Comparison of ENCODE assay signal across 20 cellular contexts in the genomic region with DNA sequence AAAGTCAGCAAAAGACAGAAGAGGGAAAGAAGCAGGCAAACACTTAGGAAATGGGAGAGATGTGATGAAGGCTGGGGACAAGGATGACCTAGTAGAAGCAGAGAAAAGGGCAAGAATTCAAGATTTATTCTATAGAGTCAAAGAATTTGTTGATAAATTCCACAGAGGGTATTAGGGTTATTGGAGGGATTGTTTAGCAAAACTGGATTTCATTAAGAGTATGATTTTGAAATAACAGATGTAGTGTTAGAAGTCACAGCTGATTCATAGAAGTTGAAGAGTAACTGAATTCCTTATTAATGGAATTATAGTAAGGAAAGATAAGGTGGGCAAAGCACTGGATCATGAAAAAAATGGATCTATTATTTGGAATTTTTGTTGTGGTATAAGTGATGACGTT. TPM values are rescaled to one million over a fixed set of nuclear protein-coding genes. Genes with fewer than 3 reads are reported as not detected.
A peak's percentile ranks its signal among the peaks of the same experiment; 100 is the strongest.
DNase-seq lines count a peak whose midpoint lies in the region; ATAC-seq and TF ChIP-seq lines count a peak whose summit lies in the region.
"Had no signal": no experiment of that assay in that cellular context is flagged by ENCODE, and none has a peak within 500 bp of the region (broad histone marks: within the 10 kb centered on the region; RNA-seq: fewer than 3 reads in every experiment).

No MANE protein-coding gene starts in this region.

- 91% methylated on average over 1 of the region's 1 CpG for WGBS in mammary epithelial cell (ENCODE audit: low coverage, missing lambda C conversion rate)

- no peak overlapping the region for H3K9ac ChIP-seq in mammary epithelial cell (ENCODE audit: insufficient read depth, low read length)
- H3K9ac ChIP-seq: BLaER1 had no signal

- H3K4me3 Mint-ChIP-seq in MCF 10A (ENCODE audit: unreplicated experiment), result no peak overlapping the region
- H3K4me3 Mint-ChIP-seq in WTC11, result no peak overlapping the region
- no peak overlapping the region for H3K4me3 Mint-ChIP-seq in memory B cell
- H3K4me3 Mint-ChIP-seq: CD4-positive, CD25-positive, alpha-beta regulatory T cell had no signal

- peaks cover 35% of the 10 kb centered on the region for H3K36me3 Mint-ChIP-seq in MCF 10A (ENCODE audit: insufficient read depth, unreplicated experiment)
- peaks cover 26% of the 10 kb centered on the region for H3K36me3 Mint-ChIP-seq in WTC11
- peaks cover 39% of the 10 kb centered on the region for H3K36me3 Mint-ChIP-seq in memory B cell

- CTCF ChIA-PET in MCF 10A (lab: Yijun Ruan, JAX), result no interaction called here
- CTCF ChIA-PET in mammary epithelial cell (lab: Charles Lee; ENCODE audit: low non-redundant PET), result no interaction called here
- CTCF ChIA-PET in WTC11 (lab: Charles Lee), result no interaction called here

- no peaks in the 10 kb centered on the region for H3K4me1 ChIP-seq in mammary epithelial cell (ENCODE audit: insufficient read depth, low read length)

- dilution Hi-C loops in mammary epithelial cell (cut with HindIII; ENCODE audit: low sequenced_read_pairs), result no loop called here

- H3K36me3 ChIP-seq in mammary epithelial cell (ENCODE audit: insufficient read depth, low read length), result peaks cover 14% of the 10 kb centered on the region

- H3K27ac Mint-ChIP-seq in MCF 10A (ENCODE audit: low read depth, unreplicated experiment) (peak overlapping the region; percentile 40), WTC11 (0 out of 2 replicates have a peak overlapping the region, but pooled peaks have one; percentile 31), memory B cell (peak overlapping the region; percentile 30)

- H4K20me1 ChIP-seq in mammary epithelial cell (ENCODE audit: insufficient read depth, low read length), result no peaks in the 10 kb centered on the region
- H4K20me1 ChIP-seq: BLaER1 had no signal

- POLR2A ChIA-PET in MCF 10A (lab: Yijun Ruan, JAX) (interaction anchor here (0.6 kb wide), 1 partner anchor 22 kb away, joined by 3 read pairs; no protein-coding TSS in a partner anchor), WTC11 (lab: Charles Lee) (no interaction called here)

- intact Hi-C loops in MCF 10A (cut with micrococcal nuclease) (no loop called here), mammary epithelial cell (cut with micrococcal nuclease) (no loop called here)

- H3K79me2 ChIP-seq in mammary epithelial cell (ENCODE audit: insufficient read depth, low read length), result peaks cover 8% of the 10 kb centered on the region

- no TSS peak for BruUV-seq in MCF 10A (replicated peaks; lab: Mats Ljungman, UMichigan)
- BruUV-seq in mammary epithelial cell (replicated peaks; lab: Mats Ljungman, UMichigan), result no TSS peak

- H3K4me1 Mint-ChIP-seq in MCF 10A (ENCODE audit: insufficient read depth, unreplicated experiment) (peaks cover 4% of the 10 kb centered on the region), WTC11 (no peaks in the 10 kb centered on the region), memory B cell (peaks cover 3% of the 10 kb centered on the region)

- H3K9me3 ChIP-seq in mammary epithelial cell (replicated peaks; ENCODE audit: insufficient read depth, low read length), result no peaks in the 10 kb centered on the region
- H3K9me3 ChIP-seq: MG63, SJSA1 had no signal

- in situ Hi-C loops in mammary epithelial cell (cut with MboI; ENCODE audit: low sequenced_read_pairs in 2 of 2), result no loop called here

- H3K27me3 ChIP-seq in mammary epithelial cell (ENCODE audit: insufficient read depth, low read length), result no peaks in the 10 kb centered on the region
- H3K27me3 ChIP-seq: BLaER1, MG63, SJSA1 had no signal

- H3K27me3 Mint-ChIP-seq in MCF 10A (ENCODE audit: insufficient read depth, unreplicated experiment) (no peaks in the 10 kb centered on the region), WTC11 (ENCODE audit: low read depth) (no peaks in the 10 kb centered on the region), memory B cell (no peaks in the 10 kb centered on the region)
- H3K27me3 Mint-ChIP-seq: CD4-positive, CD25-positive, alpha-beta regulatory T cell had no signal

- no peak overlapping the region for H2AFZ ChIP-seq in mammary epithelial cell (ENCODE audit: low read depth, low read length)

- H3K4me3 ChIP-seq in mammary epithelial cell (replicated peaks in 1 of 3; ENCODE audit: insufficient read depth in 1 of 3, low read depth in 2 of 3, low read length in 3 of 3), result no peak overlapping the region
- H3K4me3 ChIP-seq: BLaER1, GM12878, K562, MG63, SJSA1 had no signal

- DNase-seq in MCF 10A (ENCODE audit: unreplicated experiment) (no peak), mammary epithelial cell (no peak), WTC11 (ENCODE audit: low spot score) (no peak), memory B cell (ENCODE audit: low spot score in 2 of 2) (no peak)
- DNase-seq: CD4-positive, CD25-positive, alpha-beta regulatory T cell; COR-L47; DMS53; MG63; NCI-H2029; NCI-H446 treated with DMSO at 0.1 percent for 48 hours; NCI-H526 treated with DMSO at 0.1 percent for 48 hours; Right ventricle myocardium superior; RPMI8226 had no signal

- H3K9me3 Mint-ChIP-seq in MCF 10A (ENCODE audit: unreplicated experiment) (no peaks in the 10 kb centered on the region), WTC11 (no peaks in the 10 kb centered on the region), memory B cell (peaks cover 4% of the 10 kb centered on the region)
- H3K9me3 Mint-ChIP-seq: CD4-positive, CD25-positive, alpha-beta regulatory T cell had no signal

- H3K27ac ChIP-seq in mammary epithelial cell (ENCODE audit: insufficient read depth, low read depth, low read length), result no peak overlapping the region
- H3K27ac ChIP-seq: BLaER1, SJSA1 had no signal

- ATAC-seq in WTC11 (no peak), memory B cell (ENCODE audit: low read depth) (no peak), GM18498 (IDR thresholded peaks at IDR 0.05; ENCODE audit: unreplicated experiment) (no peak), HG03139 (IDR thresholded peaks at IDR 0.05; ENCODE audit: unreplicated experiment) (no peak), GM18519 (IDR thresholded peaks at IDR 0.05; ENCODE audit: low FRiP score, unreplicated experiment) (no peak)
- ATAC-seq: GM12878, K562 had no signal

- TF ChIP-seq CTCF in MCF 10A (IDR thresholded peaks at IDR 0.05; ENCODE audit: unreplicated experiment) (no peak), mammary epithelial cell (conservative IDR thresholded peaks at IDR 0.05 in 1 of 2, IDR thresholded peaks at IDR 0.05 in 1 of 2; ENCODE audit: extremely low read depth in 1 of 2, insufficient read depth in 1 of 2, low read depth in 1 of 2, low read length in 2 of 2) (no peak), WTC11 (IDR thresholded peaks at IDR 0.05) (no peak)

- H3K4me2 ChIP-seq in mammary epithelial cell (ENCODE audit: insufficient read depth, low read depth, low read length), result no peak overlapping the region
- H3K4me2 ChIP-seq: BLaER1 had no signal

TF ChIP-seq in WTC11, 78 proteins besides CTCF, POLR2A, EP300 and RAD21 (continues in another document):
- TF ChIP-seq SOX15 (CRISPR knock-in tag; IDR thresholded peaks at IDR 0.05) (no peak), ZNF263 (CRISPR knock-in tag; IDR thresholded peaks at IDR 0.05; ENCODE audit: low read depth) (no peak), ZNF232 (CRISPR knock-in tag; IDR thresholded peaks at IDR 0.05) (no peak), RELA (CRISPR knock-in tag; IDR thresholded peaks at IDR 0.05; ENCODE audit: borderline replicate concordance) (no peak), ZNF416 (CRISPR knock-in tag; IDR thresholded peaks at IDR 0.05) (no peak), ZNF138 (CRISPR knock-in tag; conservative IDR thresholded peaks at IDR 0.05) (no peak), TEAD4 (CRISPR knock-in tag; IDR thresholded peaks at IDR 0.05) (no peak)
- TF ChIP-seq, protein P1, sequence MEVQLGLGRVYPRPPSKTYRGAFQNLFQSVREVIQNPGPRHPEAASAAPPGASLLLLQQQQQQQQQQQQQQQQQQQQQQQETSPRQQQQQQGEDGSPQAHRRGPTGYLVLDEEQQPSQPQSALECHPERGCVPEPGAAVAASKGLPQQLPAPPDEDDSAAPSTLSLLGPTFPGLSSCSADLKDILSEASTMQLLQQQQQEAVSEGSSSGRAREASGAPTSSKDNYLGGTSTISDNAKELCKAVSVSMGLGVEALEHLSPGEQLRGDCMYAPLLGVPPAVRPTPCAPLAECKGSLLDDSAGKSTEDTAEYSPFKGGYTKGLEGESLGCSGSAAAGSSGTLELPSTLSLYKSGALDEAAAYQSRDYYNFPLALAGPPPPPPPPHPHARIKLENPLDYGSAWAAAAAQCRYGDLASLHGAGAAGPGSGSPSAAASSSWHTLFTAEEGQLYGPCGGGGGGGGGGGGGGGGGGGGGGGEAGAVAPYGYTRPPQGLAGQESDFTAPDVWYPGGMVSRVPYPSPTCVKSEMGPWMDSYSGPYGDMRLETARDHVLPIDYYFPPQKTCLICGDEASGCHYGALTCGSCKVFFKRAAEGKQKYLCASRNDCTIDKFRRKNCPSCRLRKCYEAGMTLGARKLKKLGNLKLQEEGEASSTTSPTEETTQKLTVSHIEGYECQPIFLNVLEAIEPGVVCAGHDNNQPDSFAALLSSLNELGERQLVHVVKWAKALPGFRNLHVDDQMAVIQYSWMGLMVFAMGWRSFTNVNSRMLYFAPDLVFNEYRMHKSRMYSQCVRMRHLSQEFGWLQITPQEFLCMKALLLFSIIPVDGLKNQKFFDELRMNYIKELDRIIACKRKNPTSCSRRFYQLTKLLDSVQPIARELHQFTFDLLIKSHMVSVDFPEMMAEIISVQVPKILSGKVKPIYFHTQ (CRISPR knock-in tag; IDR thresholded peaks at IDR 0.05), result no peak
- TF ChIP-seq, protein P2, sequence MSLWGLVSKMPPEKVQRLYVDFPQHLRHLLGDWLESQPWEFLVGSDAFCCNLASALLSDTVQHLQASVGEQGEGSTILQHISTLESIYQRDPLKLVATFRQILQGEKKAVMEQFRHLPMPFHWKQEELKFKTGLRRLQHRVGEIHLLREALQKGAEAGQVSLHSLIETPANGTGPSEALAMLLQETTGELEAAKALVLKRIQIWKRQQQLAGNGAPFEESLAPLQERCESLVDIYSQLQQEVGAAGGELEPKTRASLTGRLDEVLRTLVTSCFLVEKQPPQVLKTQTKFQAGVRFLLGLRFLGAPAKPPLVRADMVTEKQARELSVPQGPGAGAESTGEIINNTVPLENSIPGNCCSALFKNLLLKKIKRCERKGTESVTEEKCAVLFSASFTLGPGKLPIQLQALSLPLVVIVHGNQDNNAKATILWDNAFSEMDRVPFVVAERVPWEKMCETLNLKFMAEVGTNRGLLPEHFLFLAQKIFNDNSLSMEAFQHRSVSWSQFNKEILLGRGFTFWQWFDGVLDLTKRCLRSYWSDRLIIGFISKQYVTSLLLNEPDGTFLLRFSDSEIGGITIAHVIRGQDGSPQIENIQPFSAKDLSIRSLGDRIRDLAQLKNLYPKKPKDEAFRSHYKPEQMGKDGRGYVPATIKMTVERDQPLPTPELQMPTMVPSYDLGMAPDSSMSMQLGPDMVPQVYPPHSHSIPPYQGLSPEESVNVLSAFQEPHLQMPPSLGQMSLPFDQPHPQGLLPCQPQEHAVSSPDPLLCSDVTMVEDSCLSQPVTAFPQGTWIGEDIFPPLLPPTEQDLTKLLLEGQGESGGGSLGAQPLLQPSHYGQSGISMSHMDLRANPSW (CRISPR knock-in tag; conservative IDR thresholded peaks at IDR 0.05; ENCODE audit: low read depth), result no peak

RNA-seq across cellular contexts. Expression of a gene that starts 48.6 kb away (rescaled TPM):
- total RNA-seq in MCF 10A (2022), result 14.3 and 15.2 TPM in 2 replicates
- total RNA-seq in mammary epithelial cell, result 10 to 100 TPM; 18.8 to 19.4 TPM
- 11.5 TPM for polyA plus RNA-seq in mammary epithelial cell
- polyA minus RNA-seq in mammary epithelial cell, result 29.7 TPM
- 24.3 to 26.8 TPM (median 25.4 TPM) in 3 replicates for total RNA-seq in WTC11 (2021)
